16 cellular contexts compared by ENCODE assay signal in the genomic region with DNA sequence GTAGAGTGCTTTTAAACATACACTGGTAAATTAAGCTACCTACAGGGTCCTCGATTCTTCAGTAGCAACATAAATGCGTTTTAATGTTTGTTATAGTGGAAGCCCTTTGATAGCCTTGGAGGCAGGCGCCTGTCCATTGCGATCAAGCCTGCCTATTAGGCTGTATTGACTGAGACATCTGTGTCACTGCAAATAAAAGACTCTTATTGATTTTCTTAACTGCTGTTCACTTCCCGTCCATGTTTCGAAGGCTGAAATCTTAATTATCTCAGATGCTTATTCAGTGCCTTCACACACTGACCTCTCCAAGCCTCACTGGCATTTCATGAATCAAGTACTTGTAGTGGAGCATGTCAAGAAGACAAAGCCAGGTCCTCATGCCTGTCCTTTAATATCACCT. TPM values are rescaled to one million over a fixed set of nuclear protein-coding genes. Genes with fewer than 3 reads are reported as not detected.
DNase-seq lines count a peak whose midpoint lies in the region; ATAC-seq, FAIRE-seq and TF ChIP-seq lines count a peak whose summit lies in the region.
"Had no signal": no experiment of that assay in that cellular context is flagged by ENCODE, and none has a peak within 500 bp of the region (broad histone marks: within the 10 kb centered on the region; RNA-seq: fewer than 3 reads in every experiment).

No MANE protein-coding gene starts in this region.

- H3K4me1 ChIP-seq in right cardiac atrium (ENCODE audit: control insufficient read depth, insufficient read depth, low read length): no peaks in the 10 kb centered on the region
- H3K4me1 ChIP-seq: BLaER1 treated with 17β-estradiol and CSF1 and Interleukin-3, amounts not matched to agents 10 nM and 100 nM had no signal

- DNase-seq in NCI-H1092 treated with DMSO at 0.1 percent for 48 hours (lab: John Stamatoyannopoulos, UW) (peak; percentile 1), NCI-H1092 (lab: John Stamatoyannopoulos, UW) (no peak), NCI-H146 (lab: John Stamatoyannopoulos, UW) (peak; percentile 73), bronchial epithelial cell (ENCODE audit: low read depth) (no peak), neural crest cell (ENCODE audit: low read depth, low spot score) (no peak), right cardiac atrium (no peak), GM20000 (ENCODE audit: low spot score) (no peak)
- DNase-seq in activated CD4-positive, CD25-positive, alpha-beta regulatory T cell (lab: John Stamatoyannopoulos, UW): no peak
- DNase-seq: CD4-positive, CD25-positive, alpha-beta regulatory T cell; DMS53; GF-D8; H7 had no signal

- H3K27me3 Mint-ChIP-seq in neural crest cell (ENCODE audit: low read depth): no peaks in the 10 kb centered on the region
- H3K27me3 Mint-ChIP-seq: CD4-positive, CD25-positive, alpha-beta regulatory T cell had no signal

- WGBS in right cardiac atrium: 93% methylated on average over 6 of the region's 6 CpGs

- H3K27ac ChIP-seq in right cardiac atrium (ENCODE audit: low read length): no peak overlapping the region
- H3K27ac ChIP-seq: 22Rv1; BLaER1 treated with 17β-estradiol and CSF1 and Interleukin-3, amounts not matched to agents 10 nM and 100 nM had no signal

- peaks cover 2% of the 10 kb centered on the region for H3K36me3 Mint-ChIP-seq in neural crest cell (ENCODE audit: low read depth)

- H3K4me1 Mint-ChIP-seq in neural crest cell: peaks cover 35% of the 10 kb centered on the region
- H3K4me1 Mint-ChIP-seq: GM23338 had no signal

- no peaks in the 10 kb centered on the region for H3K36me3 ChIP-seq in bronchial epithelial cell (ENCODE audit: control insufficient read depth, insufficient read depth, low read length)

- H3K9me3 ChIP-seq in right cardiac atrium (ENCODE audit: control insufficient read depth, low read length): no peaks in the 10 kb centered on the region
- H3K9me3 ChIP-seq: BLaER1 treated with 17β-estradiol and CSF1 and Interleukin-3, amounts not matched to agents 10 nM and 100 nM had no signal

- no peaks in the 10 kb centered on the region for H3K9me3 Mint-ChIP-seq in neural crest cell
- H3K9me3 Mint-ChIP-seq: CD4-positive, CD25-positive, alpha-beta regulatory T cell; GM23338 had no signal

- ATAC-seq in right cardiac atrium: no peak
- ATAC-seq: GM23338 had no signal

- peak; percentile 13 for FAIRE-seq in bronchial epithelial cell (lab: Jason Lieb, UNC)
- FAIRE-seq: GM18507 had no signal

- H3K27me3 ChIP-seq in bronchial epithelial cell (ENCODE audit: control insufficient read depth, insufficient read depth, low read length) (no peaks in the 10 kb centered on the region), right cardiac atrium (ENCODE audit: control insufficient read depth, insufficient read depth) (no peaks in the 10 kb centered on the region)
- H3K27me3 ChIP-seq: BLaER1 treated with 17β-estradiol and CSF1 and Interleukin-3, amounts not matched to agents 10 nM and 100 nM had no signal

- intact Hi-C loops in right cardiac atrium (cut with DNase I): no loop called here

- H3K4me3 Mint-ChIP-seq in neural crest cell: peak overlapping the region; percentile 4
- H3K4me3 Mint-ChIP-seq: CD4-positive, CD25-positive, alpha-beta regulatory T cell; GM23338 had no signal

- H3K27ac Mint-ChIP-seq in neural crest cell (ENCODE audit: unreplicated experiment): no peak overlapping the region
- H3K27ac Mint-ChIP-seq: CD4-positive, CD25-positive, alpha-beta regulatory T cell; GM23338 had no signal

- TF ChIP-seq CTCF in bronchial epithelial cell (IDR thresholded peaks at IDR 0.05; ENCODE audit: insufficient read depth, low read length, severe bottlenecking) (no peak), neural crest cell (conservative IDR thresholded peaks at IDR 0.05) (no peak), GM20000 (IDR thresholded peaks at IDR 0.05; ENCODE audit: extremely low read depth, missing control alignments) (no peak)

- H3K4me3 ChIP-seq in bronchial epithelial cell (ENCODE audit: low read depth, low read length): no peak overlapping the region
- no peak overlapping the region for H3K4me3 ChIP-seq in right cardiac atrium (ENCODE audit: low read length)
- H3K4me3 ChIP-seq: BLaER1 treated with 17β-estradiol and CSF1 and Interleukin-3, amounts not matched to agents 10 nM and 100 nM; GM23338 had no signal

RNA-seq across cellular contexts. Expression of a gene that starts 51.1 kb away (rescaled TPM):
- total RNA-seq in bronchial epithelial cell (2.4 and 2.9 TPM in 2 replicates), neural crest cell (19.6 and 25.2 TPM in 2 replicates), right cardiac atrium (10 to 100 TPM; 12.5 to 16.6 (median 15.4) TPM)
- 9.0 TPM for polyA plus RNA-seq in right cardiac atrium

Comparison
In these comparisons a context has a peak if more than half of its experiments do, and no peak if none do; other contexts are left out.
1. DNase-seq: peak in NCI-H1092 treated with DMSO at 0.1 percent for 48 hours (single experiment) and NCI-H146 (single experiment); none in NCI-H1092 (single experiment), bronchial epithelial cell (single experiment), neural crest cell (single experiment), right cardiac atrium (0 of 3), GM20000 (single experiment) and activated CD4-positive, CD25-positive, alpha-beta regulatory T cell (0 of 4).